13 cellular contexts compared by ENCODE assay signal in the genomic region with DNA sequence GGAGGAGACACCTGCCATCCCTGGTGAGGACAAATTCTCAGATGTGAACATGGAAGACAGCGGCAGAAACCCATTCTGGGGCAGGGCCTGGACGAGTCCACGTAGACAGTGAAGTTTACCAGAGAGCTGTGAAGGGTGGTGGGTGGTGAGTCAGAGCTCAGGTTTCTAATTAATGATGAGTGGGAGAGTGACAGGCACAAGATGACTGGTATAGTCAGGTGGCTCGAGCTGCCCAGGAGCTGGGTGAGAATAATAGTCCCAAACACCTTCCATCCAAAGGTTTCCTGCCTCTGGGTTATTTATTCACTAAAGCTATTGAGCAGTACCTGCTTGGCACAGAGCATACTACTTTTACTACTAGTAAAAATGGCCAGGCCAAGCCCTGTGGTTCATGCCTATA. TPM values are rescaled to one million over a fixed set of nuclear protein-coding genes. Genes with fewer than 3 reads are reported as not detected.
A peak's percentile ranks its signal among the peaks of the same experiment; 100 is the strongest.
DNase-seq lines count a peak whose midpoint lies in the region; ATAC-seq and TF ChIP-seq lines count a peak whose summit lies in the region.
"Had no signal": no experiment of that assay in that cellular context is flagged by ENCODE, and none has a peak within 500 bp of the region (broad histone marks: within the 10 kb centered on the region; RNA-seq: fewer than 3 reads in every experiment).

No MANE protein-coding gene starts in this region.

- H4K20me1 ChIP-seq in osteoblast (ENCODE audit: insufficient read depth, low read length) (no peaks in the 10 kb centered on the region), MM.1S (ENCODE audit: insufficient read depth, low read length) (no peaks in the 10 kb centered on the region)

- H3K27me3 ChIP-seq in osteoblast (ENCODE audit: insufficient read depth, low read length) (peaks cover 4% of the 10 kb centered on the region), MM.1S (replicated peaks; ENCODE audit: insufficient read depth, low read length) (no peaks in the 10 kb centered on the region)

- ATAC-seq in activated naive CD8-positive, alpha-beta T cell treated with anti-CD3 and anti-CD28 coated beads, Interleukin-2, amount 50 U/mL, for 24 hours, result peak; percentile 83
- no peak for ATAC-seq in HG03039 (IDR thresholded peaks at IDR 0.05; ENCODE audit: unreplicated experiment)

- no peak overlapping the region for H3K27ac ChIP-seq in osteoblast (ENCODE audit: low read depth, low read length)
- H3K27ac ChIP-seq in MM.1S (ENCODE audit: low read length), result no peak overlapping the region
- H3K27ac ChIP-seq: thoracic aorta had no signal

- no peaks in the 10 kb centered on the region for H3K36me3 ChIP-seq in osteoblast (ENCODE audit: insufficient read depth, low read length)
- no peaks in the 10 kb centered on the region for H3K36me3 ChIP-seq in MM.1S (replicated peaks; ENCODE audit: insufficient read depth, low read length)
- H3K36me3 ChIP-seq: thoracic aorta had no signal

- H3K9me2 ChIP-seq in MM.1S (replicated peaks; ENCODE audit: insufficient read depth, low read length), result no peaks in the 10 kb centered on the region

- peaks cover 13% of the 10 kb centered on the region for H3K4me1 Mint-ChIP-seq in activated CD4-positive, alpha-beta memory T cell treated with anti-CD3 and anti-CD28 coated beads for 36 hours (ENCODE audit: low read depth)
- H3K4me1 Mint-ChIP-seq in activated CD4-positive, alpha-beta memory T cell treated with anti-CD3 and anti-CD28 coated beads, Interleukin-2, amount 10 ng/mL, durations not matched to agents 7 days and 5 days, result peaks cover 5% of the 10 kb centered on the region
- peaks cover 9% of the 10 kb centered on the region for H3K4me1 Mint-ChIP-seq in activated naive CD8-positive, alpha-beta T cell treated with anti-CD3 and anti-CD28 coated beads, Interleukin-2, amount 50 U/mL, for 24 hours

- no peak overlapping the region for H2AFZ ChIP-seq in osteoblast (ENCODE audit: low read length)
- H2AFZ ChIP-seq in MM.1S (ENCODE audit: low read length), result no peak overlapping the region

- no peak overlapping the region for H3K4me3 ChIP-seq in osteoblast (ENCODE audit: insufficient read depth, low read length)
- H3K4me3 ChIP-seq in MM.1S (ENCODE audit: low read length), result no peak overlapping the region
- H3K4me3 ChIP-seq: thoracic aorta had no signal

- POLR2A ChIA-PET in activated CD4-positive, alpha-beta memory T cell treated with anti-CD3 and anti-CD28 coated beads for 36 hours (lab: Charles Lee), result no interaction called here
- POLR2A ChIA-PET in activated CD4-positive, alpha-beta memory T cell treated with anti-CD3 and anti-CD28 coated beads, Interleukin-2, amount 10 ng/mL, durations not matched to agents 7 days and 5 days (lab: Charles Lee), result interaction anchor here (0.5 to 1.6 kb wide), 3 partner anchors 13 to 197 kb away, joined by 3 read pairs; no protein-coding TSS in a partner anchor

- H3K4me2 ChIP-seq in osteoblast (ENCODE audit: insufficient read depth, low read length) (no peak overlapping the region), MM.1S (ENCODE audit: low read depth, low read length) (no peak overlapping the region)

- no peak overlapping the region for H3K27ac Mint-ChIP-seq in activated CD4-positive, alpha-beta memory T cell treated with anti-CD3 and anti-CD28 coated beads for 36 hours
- H3K27ac Mint-ChIP-seq in activated CD4-positive, alpha-beta memory T cell treated with anti-CD3 and anti-CD28 coated beads, Interleukin-2, amount 10 ng/mL, durations not matched to agents 7 days and 5 days, result no peak overlapping the region
- H3K27ac Mint-ChIP-seq in activated naive CD8-positive, alpha-beta T cell treated with anti-CD3 and anti-CD28 coated beads, Interleukin-2, amount 50 U/mL, for 24 hours, result no peak overlapping the region

- no peaks in the 10 kb centered on the region for H3F3A ChIP-seq in MM.1S (ENCODE audit: insufficient read depth, low read length)

- no peak overlapping the region for H3K9ac ChIP-seq in MM.1S (ENCODE audit: low read length)

- no peaks in the 10 kb centered on the region for H3K27me3 Mint-ChIP-seq in activated CD4-positive, alpha-beta memory T cell treated with anti-CD3 and anti-CD28 coated beads for 36 hours
- H3K27me3 Mint-ChIP-seq in activated CD4-positive, alpha-beta memory T cell treated with anti-CD3 and anti-CD28 coated beads, Interleukin-2, amount 10 ng/mL, durations not matched to agents 7 days and 5 days, result no peaks in the 10 kb centered on the region
- H3K27me3 Mint-ChIP-seq in activated naive CD8-positive, alpha-beta T cell treated with anti-CD3 and anti-CD28 coated beads, Interleukin-2, amount 50 U/mL, for 24 hours, result no peaks in the 10 kb centered on the region

- H3K79me2 ChIP-seq in osteoblast (ENCODE audit: insufficient read depth, low read length) (no peaks in the 10 kb centered on the region), MM.1S (ENCODE audit: low read length) (no peaks in the 10 kb centered on the region)

- no peak overlapping the region for H3K4me3 Mint-ChIP-seq in activated CD4-positive, alpha-beta memory T cell treated with anti-CD3 and anti-CD28 coated beads for 36 hours
- no peak overlapping the region for H3K4me3 Mint-ChIP-seq in activated CD4-positive, alpha-beta memory T cell treated with anti-CD3 and anti-CD28 coated beads, Interleukin-2, amount 10 ng/mL, durations not matched to agents 7 days and 5 days
- no peak overlapping the region for H3K4me3 Mint-ChIP-seq in activated naive CD8-positive, alpha-beta T cell treated with anti-CD3 and anti-CD28 coated beads, Interleukin-2, amount 50 U/mL, for 24 hours

- DNase-seq in activated CD4-positive, alpha-beta memory T cell treated with anti-CD3 and anti-CD28 coated beads for 36 hours, result peak; percentile 59
- DNase-seq in activated CD4-positive, alpha-beta memory T cell treated with anti-CD3 and anti-CD28 coated beads, Interleukin-2, amount 10 ng/mL, durations not matched to agents 7 days and 5 days, result no peak
- peak; percentile 60 for DNase-seq in HT-29 (ENCODE audit: low spot score)
- DNase-seq in activated naive CD8-positive, alpha-beta T cell treated with anti-CD3 and anti-CD28 coated beads, Interleukin-2, amount 50 U/mL, for 24 hours, result no peak
- peak; percentile 72 for DNase-seq in osteoblast (ENCODE audit: insufficient read length, low spot score, missing footprints)
- DNase-seq in NOMO-1 (lab: John Stamatoyannopoulos, UW; ENCODE audit: unreplicated experiment in 2 of 2), result no peak
- no peak for DNase-seq in MM.1S
- DNase-seq: GF-D8; NCI-H187 treated with DMSO at 0.1 percent for 48 hours; Right ventricle myocardium superior; stimulated activated CD4-positive, alpha-beta T cell treated with anti-CD3 and anti-CD28 coated beads, Interleukin-2, amount 100 ng/mL, for 48 hours had no signal

- intact Hi-C loops in activated CD4-positive, alpha-beta memory T cell treated with anti-CD3 and anti-CD28 coated beads for 36 hours (cut with micrococcal nuclease), result loop anchor here (10.0 kb wide), 1 partner anchor 107 kb away; the partner anchor contains the start of gene DSN1

- CTCF ChIA-PET in activated CD4-positive, alpha-beta memory T cell treated with anti-CD3 and anti-CD28 coated beads for 36 hours (lab: Charles Lee), result interaction anchor here (0.8 to 1.3 kb wide), 4 partner anchors 108 to 269 kb away, joined by 3 to 4 read pairs (median 3); partner anchors contain the start of gene DSN1
- CTCF ChIA-PET in activated CD4-positive, alpha-beta memory T cell treated with anti-CD3 and anti-CD28 coated beads, Interleukin-2, amount 10 ng/mL, durations not matched to agents 7 days and 5 days (lab: Charles Lee), result interaction anchor here (0.6 to 1.7 kb wide), 4 partner anchors 9 to 105 kb away, joined by 3 to 6 read pairs (median 3); a partner anchor contains a TSS

- TF ChIP-seq CTCF in osteoblast (IDR thresholded peaks at IDR 0.05; ENCODE audit: extremely low read depth, low read depth, low read length) (no peak), MM.1S (IDR thresholded peaks at IDR 0.05; ENCODE audit: low read length) (no peak)

- no peaks in the 10 kb centered on the region for H3K36me3 Mint-ChIP-seq in activated CD4-positive, alpha-beta memory T cell treated with anti-CD3 and anti-CD28 coated beads for 36 hours
- peaks cover 4% of the 10 kb centered on the region for H3K36me3 Mint-ChIP-seq in activated CD4-positive, alpha-beta memory T cell treated with anti-CD3 and anti-CD28 coated beads, Interleukin-2, amount 10 ng/mL, durations not matched to agents 7 days and 5 days (ENCODE audit: low read depth)
- no peaks in the 10 kb centered on the region for H3K36me3 Mint-ChIP-seq in activated naive CD8-positive, alpha-beta T cell treated with anti-CD3 and anti-CD28 coated beads, Interleukin-2, amount 50 U/mL, for 24 hours (ENCODE audit: low read depth)

- H3K9me3 ChIP-seq in osteoblast (ENCODE audit: low read depth, low read length) (no peaks in the 10 kb centered on the region), MM.1S (replicated peaks; ENCODE audit: insufficient read depth, low read length) (no peaks in the 10 kb centered on the region)
- H3K9me3 ChIP-seq: thoracic aorta had no signal

- H3K9me3 Mint-ChIP-seq in activated CD4-positive, alpha-beta memory T cell treated with anti-CD3 and anti-CD28 coated beads for 36 hours, result no peaks in the 10 kb centered on the region
- no peaks in the 10 kb centered on the region for H3K9me3 Mint-ChIP-seq in activated CD4-positive, alpha-beta memory T cell treated with anti-CD3 and anti-CD28 coated beads, Interleukin-2, amount 10 ng/mL, durations not matched to agents 7 days and 5 days
- no peaks in the 10 kb centered on the region for H3K9me3 Mint-ChIP-seq in activated naive CD8-positive, alpha-beta T cell treated with anti-CD3 and anti-CD28 coated beads, Interleukin-2, amount 50 U/mL, for 24 hours

- no peaks in the 10 kb centered on the region for H3K4me1 ChIP-seq in osteoblast (ENCODE audit: insufficient read depth, low read length)
- peaks cover 4% of the 10 kb centered on the region for H3K4me1 ChIP-seq in MM.1S (ENCODE audit: low read length)

RNA-seq across cellular contexts. Expression of gene TLDC2, which starts 6.0 kb away (rescaled TPM):
- total RNA-seq in activated CD4-positive, alpha-beta memory T cell treated with anti-CD3 and anti-CD28 coated beads for 36 hours, result not detected
- total RNA-seq in activated CD4-positive, alpha-beta memory T cell treated with anti-CD3 and anti-CD28 coated beads, Interleukin-2, amount 10 ng/mL, durations not matched to agents 7 days and 5 days, result not detected
- 0.25 and 0.89 TPM in 2 replicates for total RNA-seq in HT-29 (2014; rRNA removed; shearing (Covaris generic))
- total RNA-seq in osteoblast, result not detected in 2 replicates
- total RNA-seq: Right ventricle myocardium superior had no signal

Comparison
In these comparisons a context has a peak if more than half of its experiments do, and no peak if none do; other contexts are left out.
1. DNase-seq: peak in activated CD4-positive, alpha-beta memory T cell treated with anti-CD3 and anti-CD28 coated beads for 36 hours (single experiment), HT-29 (single experiment) and osteoblast (single experiment); none in activated CD4-positive, alpha-beta memory T cell treated with anti-CD3 and anti-CD28 coated beads, Interleukin-2, amount 10 ng/mL, durations not matched to agents 7 days and 5 days (single experiment), activated naive CD8-positive, alpha-beta T cell treated with anti-CD3 and anti-CD28 coated beads, Interleukin-2, amount 50 U/mL, for 24 hours (single experiment), NOMO-1 (0 of 2) and MM.1S (single experiment).